ENCODE assay signal across 21 cellular contexts in genomic region chr16:80377621-80378020, GRCh38.
DNase-seq lines count a peak whose midpoint lies in the region; ATAC-seq, FAIRE-seq and TF ChIP-seq lines count a peak whose summit lies in the region.
"Had no signal": no experiment of that assay in that cellular context is flagged by ENCODE, and none has a peak within 500 bp of the region (broad histone marks: within the 10 kb centered on the region; RNA-seq: fewer than 3 reads in every experiment).

No MANE protein-coding gene starts in this region.

- no peak overlapping the region for H3K4ac ChIP-seq in mesenchymal stem cell (ENCODE audit: low read depth in 1 of 2, low read length in 2 of 2)

- no peak overlapping the region for H4K91ac ChIP-seq in mesenchymal stem cell (ENCODE audit: low read length)

- H3K14ac ChIP-seq in mesenchymal stem cell (ENCODE audit: low read length in 2 of 2), result no peak overlapping the region

- intact Hi-C loops in sciatic nerve (cut with DNase I), result no loop called here
- intact Hi-C loops in kidney (cut with DNase I), result no loop called here

- H3K4me3 ChIP-seq in coronary artery (no peak overlapping the region), mesenchymal stem cell (ENCODE audit: insufficient read depth in 1 of 2, low read depth in 1 of 2, low read length in 2 of 2) (peak overlapping the region in 1 of 2 experiments; percentile 38), BE2C (ENCODE audit: low read depth, low read length) (no peak overlapping the region), kidney (ENCODE audit: low read length in 2 of 2) (no peak overlapping the region)
- H3K4me3 ChIP-seq: A549, BLaER1 had no signal

- ATAC-seq in sciatic nerve, result peak; percentile 68
- ATAC-seq: A549; CD8-positive, alpha-beta T cell had no signal

- no peak overlapping the region for H2BK12ac ChIP-seq in mesenchymal stem cell (ENCODE audit: low read length in 2 of 2)

- no peak overlapping the region for H4K8ac ChIP-seq in mesenchymal stem cell (ENCODE audit: low read length)

- H3K36me3 ChIP-seq in mesenchymal stem cell (ENCODE audit: control insufficient read depth in 1 of 2, insufficient read depth in 2 of 2, low read depth in 1 of 2, low read length in 2 of 2) (no peaks in the 10 kb centered on the region), BE2C (no peaks in the 10 kb centered on the region), kidney (ENCODE audit: control insufficient read depth in 1 of 2, insufficient read depth in 2 of 2, low read length in 2 of 2) (no peaks in the 10 kb centered on the region)
- H3K36me3 ChIP-seq: BLaER1 had no signal

- no peak overlapping the region for H2BK120ac ChIP-seq in mesenchymal stem cell (ENCODE audit: low read depth, low read length)

- no peaks in the 10 kb centered on the region for H3K9me3 ChIP-seq in mesenchymal stem cell (ENCODE audit: control insufficient read depth, low read length)
- H3K9me3 ChIP-seq in BE2C, result no peaks in the 10 kb centered on the region; the same call in 1 of the 2 replicates
- H3K9me3 ChIP-seq in kidney (ENCODE audit: control insufficient read depth in 1 of 2, low read length in 2 of 2), result peaks cover 0 to 3% of the 10 kb centered on the region in 2 donors

- H3K4me1 ChIP-seq in mesenchymal stem cell (ENCODE audit: control insufficient read depth, insufficient read depth, low read depth, low read length) (no peaks in the 10 kb centered on the region), BE2C (no peaks in the 10 kb centered on the region), kidney (ENCODE audit: control insufficient read depth in 1 of 2, insufficient read depth in 1 of 2, low read depth in 1 of 2, low read length in 2 of 2) (no peaks in the 10 kb centered on the region)
- H3K4me1 ChIP-seq: A549, BLaER1, Caco-2 had no signal

- DNase-seq in coronary artery (ENCODE audit: low spot score) (peak; percentile 45), mesenchymal stem cell (no peak), sciatic nerve (ENCODE audit: low spot score) (no peak), BE2C (no peak), NCI-H187 (lab: John Stamatoyannopoulos, UW) (no peak), kidney (no peak)
- DNase-seq: 8988T; ACHN; Caco-2; CD4-positive, CD25-positive, alpha-beta regulatory T cell; CD8-positive, alpha-beta T cell; DMS153; DND-41; H7; HCEC 1CT had no signal

- H2AK5ac ChIP-seq in mesenchymal stem cell (ENCODE audit: low read length, severe bottlenecking), result no peak overlapping the region

- H3K79me1 ChIP-seq in mesenchymal stem cell (replicated peaks; ENCODE audit: low read length, poor library complexity, severe bottlenecking), result no peaks in the 10 kb centered on the region

- H3K27me3 ChIP-seq in mesenchymal stem cell (ENCODE audit: control insufficient read depth in 1 of 2, insufficient read depth in 1 of 2, low read length in 2 of 2) (peaks cover 1 to 4% of the 10 kb centered on the region in 2 experiments), BE2C (no peaks in the 10 kb centered on the region)
- H3K27me3 ChIP-seq: BLaER1 had no signal

- no peak overlapping the region for H2BK15ac ChIP-seq in mesenchymal stem cell (ENCODE audit: low read depth, poor library complexity, severe bottlenecking)

- no peak overlapping the region for H2AFZ ChIP-seq in mesenchymal stem cell (ENCODE audit: low read depth, low read length)

- TF ChIP-seq CTCF in coronary artery (IDR thresholded peaks at IDR 0.05) (no peak), BE2C (IDR thresholded peaks at IDR 0.05; ENCODE audit: low read depth, low read length) (no peak), kidney (IDR thresholded peaks at IDR 0.05; ENCODE audit: borderline replicate concordance, extremely low read depth, insufficient read depth) (no peak)

- no peak overlapping the region for H3K4me2 ChIP-seq in mesenchymal stem cell (ENCODE audit: low read length, poor library complexity, severe bottlenecking)
- H3K4me2 ChIP-seq: A549, BLaER1 had no signal

- WGBS in mesenchymal stem cell, result 68% methylated on average over 8 of the region's 8 CpGs

- FAIRE-seq in kidney (lab: Jason Lieb, UNC), result no peak
- FAIRE-seq: A549, G401.6, GM12892, H1 had no signal

- no peak overlapping the region for H3K18ac ChIP-seq in mesenchymal stem cell (ENCODE audit: low read depth in 1 of 2, low read length in 2 of 2)

- no peak overlapping the region for H3K23ac ChIP-seq in mesenchymal stem cell (ENCODE audit: low read length in 2 of 2)

- H2BK5ac ChIP-seq in mesenchymal stem cell (ENCODE audit: low read depth, low read length, poor library complexity, severe bottlenecking), result no peak overlapping the region

- no peak overlapping the region for H3K27ac ChIP-seq in coronary artery
- no peak overlapping the region for H3K27ac ChIP-seq in mesenchymal stem cell (ENCODE audit: low read length, poor library complexity, severe bottlenecking)
- no peak overlapping the region for H3K27ac ChIP-seq in kidney (ENCODE audit: low read depth in 2 of 2, low read length in 2 of 2)
- H3K27ac ChIP-seq: A549, BLaER1, C4-2B had no signal

- H3K9ac ChIP-seq in mesenchymal stem cell (ENCODE audit: low read length) (peak overlapping the region; percentile 25), kidney (ENCODE audit: low read length in 2 of 2) (no peak overlapping the region)
- H3K9ac ChIP-seq: BLaER1 had no signal
